ENCODE assay signal across 8 cellular contexts in genomic region chr1:6783956-6784559, GRCh38. TPM values are rescaled to one million over a fixed set of nuclear protein-coding genes. Genes with fewer than 3 reads are reported as not detected.
DNase-seq lines count a peak whose midpoint lies in the region; ATAC-seq and TF ChIP-seq lines count a peak whose summit lies in the region.

No MANE protein-coding gene starts in this region.

- H3K4me2 ChIP-seq in osteoblast (ENCODE audit: insufficient read depth, low read length), result peak overlapping the region; percentile 95

- H3K4me3 ChIP-seq in GM12865 (ENCODE audit: low read depth, low read length) (peak overlapping the region; percentile 82), SJSA1 (peak overlapping the region; percentile 75), esophagus (ENCODE audit: low read depth in 1 of 2, low read length in 2 of 2) (peak overlapping the region; percentile 70 to 85), osteoblast (ENCODE audit: insufficient read depth, low read length) (peak overlapping the region; percentile 85)

- H4K20me1 ChIP-seq in osteoblast (ENCODE audit: insufficient read depth, low read length), result peaks cover 22% of the 10 kb centered on the region

- peaks cover 10% of the 10 kb centered on the region for H3K36me3 ChIP-seq in SJSA1
- H3K36me3 ChIP-seq in esophagus (ENCODE audit: control insufficient read depth in 2 of 2, insufficient read depth in 2 of 2, low read length in 1 of 2), result no peaks in the 10 kb centered on the region
- no peaks in the 10 kb centered on the region for H3K36me3 ChIP-seq in osteoblast (ENCODE audit: insufficient read depth, low read length)

- H3K9me3 ChIP-seq in SJSA1 (replicated peaks), result no peaks in the 10 kb centered on the region
- no peaks in the 10 kb centered on the region for H3K9me3 ChIP-seq in esophagus (ENCODE audit: control insufficient read depth in 2 of 2, insufficient read depth in 1 of 2, low read depth in 1 of 2, low read length in 1 of 2)
- no peaks in the 10 kb centered on the region for H3K9me3 ChIP-seq in osteoblast (ENCODE audit: low read depth, low read length)

- H2AFZ ChIP-seq in osteoblast (ENCODE audit: low read length), result peak overlapping the region; percentile 89

- TF ChIP-seq CTCF in GM12865 (IDR thresholded peaks at IDR 0.05; ENCODE audit: insufficient read depth, low read depth, low read length, missing control alignments), result no peak
- no peak for TF ChIP-seq CTCF in osteoblast (IDR thresholded peaks at IDR 0.05; ENCODE audit: extremely low read depth, low read depth, low read length)

- peak; percentile 0 for ATAC-seq in HG02678 (IDR thresholded peaks at IDR 0.05; ENCODE audit: unreplicated experiment)

- 0 to 1% methylated on average over 38 to 40 of the region's 40 CpGs for WGBS in esophagus, 2 donors

- DNase-seq in GM12865 (ENCODE audit: low read depth) (peak; percentile 26), SJSA1 (ENCODE audit: low read depth in 1 of 2, low spot score in 2 of 2) (no peak), osteoblast (ENCODE audit: insufficient read length, low spot score, missing footprints) (no peak), germinal center (ENCODE audit: low spot score) (no peak), DMS114 treated with DMSO at 0.1 percent for 48 hours (lab: John Stamatoyannopoulos, UW; ENCODE audit: unreplicated experiment) (no peak)
- no peak for DNase-seq in activated CD8-positive, alpha-beta memory T cell treated with anti-CD3 and anti-CD28 coated beads for 24 hours

- no peaks in the 10 kb centered on the region for H3K27me3 ChIP-seq in SJSA1 (replicated peaks)
- H3K27me3 ChIP-seq in esophagus (ENCODE audit: control insufficient read depth in 1 of 2, insufficient read depth in 2 of 2, low read length in 2 of 2), result no peaks in the 10 kb centered on the region
- no peaks in the 10 kb centered on the region for H3K27me3 ChIP-seq in osteoblast (ENCODE audit: insufficient read depth, low read length)

- peaks cover 33% of the 10 kb centered on the region for H3K79me2 ChIP-seq in osteoblast (ENCODE audit: insufficient read depth, low read length)

- H3K4me1 ChIP-seq in SJSA1 (replicated peaks) (peaks cover 20% of the 10 kb centered on the region), esophagus (ENCODE audit: control insufficient read depth in 2 of 2, insufficient read depth in 2 of 2, low read length in 1 of 2) (peaks cover 2 to 5% of the 10 kb centered on the region in 2 donors), osteoblast (ENCODE audit: insufficient read depth, low read length) (peaks cover 15% of the 10 kb centered on the region)

- peak overlapping the region; percentile 98 for H3K27ac ChIP-seq in SJSA1
- H3K27ac ChIP-seq in esophagus (ENCODE audit: low read depth in 2 of 2, low read length in 1 of 2), result peak overlapping the region; percentile 97 to 100
- peak overlapping the region; percentile 85 for H3K27ac ChIP-seq in osteoblast (ENCODE audit: low read depth, low read length)

RNA-seq across cellular contexts. Expression of gene CAMTA1, which starts 1.2 kb away (rescaled TPM):
- total RNA-seq in SJSA1 (2014; rRNA removed; shearing (Covaris generic)), result 136 and 171 TPM in 2 replicates
- 10 to 100 TPM; 61.1 to 75.0 TPM for polyA plus RNA-seq in esophagus
- 38.0 and 47.4 TPM in 2 replicates for total RNA-seq in osteoblast
